14 cellular contexts compared by ENCODE assay signal in genomic region chr6:105374010-105374420, GRCh38. TPM values are rescaled to one million over a fixed set of nuclear protein-coding genes. Genes with fewer than 3 reads are reported as not detected.
DNase-seq lines count a peak whose midpoint lies in the region; TF ChIP-seq lines count a peak whose summit lies in the region.
"Had no signal": no experiment of that assay in that cellular context is flagged by ENCODE, and none has a peak within 500 bp of the region (broad histone marks: within the 10 kb centered on the region; RNA-seq: fewer than 3 reads in every experiment).

No MANE protein-coding gene starts in this region.

- no peak overlapping the region for H3K4me3 ChIP-seq in foreskin fibroblast (ENCODE audit: low read depth in 1 of 2, low read length in 2 of 2)
- H3K4me3 ChIP-seq: dorsolateral prefrontal cortex had no signal

- intact Hi-C loops in activated T-helper 1 cell treated with anti-CD3 and anti-CD28 coated beads, Interleukin-12 subunit alpha, Interleukin-12 subunit beta, Interleukin-2, Interleukin-4 antibody, amounts not matched to agents 30 ng/mL and 10 ng/mL and 1 ng/mL, durations not matched to agents 14 hours and 24 hours and 36 hours (cut with micrococcal nuclease): no loop called here

- peak overlapping the region; percentile 37 for H3K27ac Mint-ChIP-seq in HFFc6
- no peak overlapping the region for H3K27ac Mint-ChIP-seq in activated T-helper 1 cell treated with anti-CD3 and anti-CD28 coated beads, Interleukin-12 subunit alpha, Interleukin-12 subunit beta, Interleukin-2, Interleukin-4 antibody, amounts not matched to agents 30 ng/mL and 10 ng/mL and 1 ng/mL, durations not matched to agents 14 hours and 24 hours and 36 hours
- H3K27ac Mint-ChIP-seq: CD4-positive, alpha-beta T cell; natural killer cell had no signal

- peak overlapping the region; percentile 43; the same call in 1 of the 2 replicates for H3K4me3 Mint-ChIP-seq in HFFc6
- no peak overlapping the region for H3K4me3 Mint-ChIP-seq in activated T-helper 1 cell treated with anti-CD3 and anti-CD28 coated beads, Interleukin-12 subunit alpha, Interleukin-12 subunit beta, Interleukin-2, Interleukin-4 antibody, amounts not matched to agents 30 ng/mL and 10 ng/mL and 1 ng/mL, durations not matched to agents 14 hours and 24 hours and 36 hours
- H3K4me3 Mint-ChIP-seq: CD4-positive, alpha-beta T cell; natural killer cell had no signal

- DNase-seq in HFFc6: peak; percentile 29
- peak; percentile 47 for DNase-seq in amniotic epithelial cell (ENCODE audit: low read depth)
- peak; percentile 32 to 55 for DNase-seq in foreskin fibroblast
- DNase-seq in renal cortical epithelial cell (ENCODE audit: low read depth): peak; percentile 19
- DNase-seq in NCI-H187 treated with DMSO at 0.1 percent for 48 hours (lab: John Stamatoyannopoulos, UW): no peak
- no peak for DNase-seq in epidermal melanocyte (ENCODE audit: insufficient read length, low spot score)
- DNase-seq in superior temporal gyrus (ENCODE audit: extremely low spot score): no peak
- DNase-seq in activated T-helper 1 cell treated with anti-CD3 and anti-CD28 coated beads, Interleukin-12 subunit alpha, Interleukin-12 subunit beta, Interleukin-2, Interleukin-4 antibody, amounts not matched to agents 30 ng/mL and 10 ng/mL and 1 ng/mL, durations not matched to agents 14 hours and 24 hours and 36 hours (ENCODE audit: low spot score): no peak
- DNase-seq: activated CD4-positive, alpha-beta T cell treated with anti-CD3 and anti-CD28 coated beads, Interleukin-2, amount 50 U/mL, for 1 hour; activated gamma-delta T cell treated with Interleukin-2 at 50 U/mL for 16 hours; CD4-positive, alpha-beta T cell; dorsolateral prefrontal cortex; natural killer cell; NCI-H526 had no signal

- no peaks in the 10 kb centered on the region; the same call in 1 of the 2 replicates for H3K27me3 Mint-ChIP-seq in HFFc6 (ENCODE audit: insufficient read depth)
- H3K27me3 Mint-ChIP-seq in activated T-helper 1 cell treated with anti-CD3 and anti-CD28 coated beads, Interleukin-12 subunit alpha, Interleukin-12 subunit beta, Interleukin-2, Interleukin-4 antibody, amounts not matched to agents 30 ng/mL and 10 ng/mL and 1 ng/mL, durations not matched to agents 14 hours and 24 hours and 36 hours (ENCODE audit: insufficient read depth): no peaks in the 10 kb centered on the region
- H3K27me3 Mint-ChIP-seq: CD4-positive, alpha-beta T cell had no signal

- peaks cover 22% of the 10 kb centered on the region for H3K4me1 Mint-ChIP-seq in HFFc6 (ENCODE audit: low read depth)
- peaks cover under 1% of the 10 kb centered on the region for H3K4me1 Mint-ChIP-seq in activated T-helper 1 cell treated with anti-CD3 and anti-CD28 coated beads, Interleukin-12 subunit alpha, Interleukin-12 subunit beta, Interleukin-2, Interleukin-4 antibody, amounts not matched to agents 30 ng/mL and 10 ng/mL and 1 ng/mL, durations not matched to agents 14 hours and 24 hours and 36 hours (ENCODE audit: low read depth)

- no peaks in the 10 kb centered on the region for H3K9me3 Mint-ChIP-seq in HFFc6
- H3K9me3 Mint-ChIP-seq in activated T-helper 1 cell treated with anti-CD3 and anti-CD28 coated beads, Interleukin-12 subunit alpha, Interleukin-12 subunit beta, Interleukin-2, Interleukin-4 antibody, amounts not matched to agents 30 ng/mL and 10 ng/mL and 1 ng/mL, durations not matched to agents 14 hours and 24 hours and 36 hours: no peaks in the 10 kb centered on the region
- H3K9me3 Mint-ChIP-seq: CD4-positive, alpha-beta T cell; natural killer cell had no signal

- no peak for TF ChIP-seq CTCF in HFFc6 (IDR thresholded peaks at IDR 0.05)
- no peak for TF ChIP-seq CTCF in foreskin fibroblast (IDR thresholded peaks at IDR 0.05; ENCODE audit: low read depth, low read length)

- H3K36me3 Mint-ChIP-seq in HFFc6 (ENCODE audit: low read depth): peaks cover 27% of the 10 kb centered on the region
- H3K36me3 Mint-ChIP-seq in activated T-helper 1 cell treated with anti-CD3 and anti-CD28 coated beads, Interleukin-12 subunit alpha, Interleukin-12 subunit beta, Interleukin-2, Interleukin-4 antibody, amounts not matched to agents 30 ng/mL and 10 ng/mL and 1 ng/mL, durations not matched to agents 14 hours and 24 hours and 36 hours (ENCODE audit: low read depth): peaks cover 33% of the 10 kb centered on the region

RNA-seq across cellular contexts. Expression of gene PREP, which starts 28.9 kb away (rescaled TPM):
- 10 to 100 TPM; 35.4 to 42.1 (median 36.8) TPM for total RNA-seq in HFFc6 (2021; fragmentation: NEBNext Ultra II Directional; extraction: Animal tissue kit (Norgen Biotek cat#: 25700))
- 15.3 and 38.4 TPM in 2 replicates for total RNA-seq in renal cortical epithelial cell
- total RNA-seq in activated T-helper 1 cell treated with anti-CD3 and anti-CD28 coated beads, Interleukin-12 subunit alpha, Interleukin-12 subunit beta, Interleukin-2, Interleukin-4 antibody, amounts not matched to agents 30 ng/mL and 10 ng/mL and 1 ng/mL, durations not matched to agents 14 hours and 24 hours and 36 hours: 55.9 and 58.1 TPM in 2 replicates

Comparison
In these comparisons a context has a peak if more than half of its experiments do, and no peak if none do; other contexts are left out.
1. DNase-seq: peak in HFFc6 (single experiment), amniotic epithelial cell (single experiment), foreskin fibroblast (2 of 2) and renal cortical epithelial cell (single experiment); none in NCI-H187 treated with DMSO at 0.1 percent for 48 hours (single experiment), epidermal melanocyte (single experiment), superior temporal gyrus (single experiment) and activated T-helper 1 cell treated with anti-CD3 and anti-CD28 coated beads, Interleukin-12 subunit alpha, Interleukin-12 subunit beta, Interleukin-2, Interleukin-4 antibody, amounts not matched to agents 30 ng/mL and 10 ng/mL and 1 ng/mL, durations not matched to agents 14 hours and 24 hours and 36 hours (single experiment).